In genomic region chr3:55482496-55483195, GRCh38 we compare ENCODE assay signal across 11 cellular contexts. TPM values are rescaled to one million over a fixed set of nuclear protein-coding genes. Genes with fewer than 3 reads are reported as not detected.
A peak's percentile ranks its signal among the peaks of the same experiment; 100 is the strongest.
DNase-seq lines count a peak whose midpoint lies in the region; ATAC-seq and TF ChIP-seq lines count a peak whose summit lies in the region.
"Had no signal": no experiment of that assay in that cellular context is flagged by ENCODE, and none has a peak within 500 bp of the region (broad histone marks: within the 10 kb centered on the region; RNA-seq: fewer than 3 reads in every experiment).

No MANE protein-coding gene starts in this region.

- ATAC-seq in HG02852 (IDR thresholded peaks at IDR 0.05; ENCODE audit: unreplicated experiment): no peak

- no peaks in the 10 kb centered on the region for H3K36me3 ChIP-seq in skeletal muscle tissue (ENCODE audit: control insufficient read depth in 3 of 3, insufficient read depth in 3 of 3, low read length in 3 of 3)
- H3K36me3 ChIP-seq in effector memory CD4-positive, alpha-beta T cell (ENCODE audit: control insufficient read depth, insufficient read depth, low read length): no peaks in the 10 kb centered on the region
- H3K36me3 ChIP-seq: Peyer's patch had no signal

- peaks cover 17 to 33% (median 22%) of the 10 kb centered on the region in 3 donors for H3K27me3 ChIP-seq in skeletal muscle tissue (ENCODE audit: control insufficient read depth in 3 of 3, insufficient read depth in 3 of 3, low read length in 3 of 3)
- H3K27me3 ChIP-seq in effector memory CD4-positive, alpha-beta T cell (replicated peaks; ENCODE audit: control insufficient read depth, insufficient read depth, low read length, poor library complexity, severe bottlenecking): peaks cover 7% of the 10 kb centered on the region
- H3K27me3 ChIP-seq: Peyer's patch had no signal

- peak overlapping the region in 1 of 3 donors; percentile 45 for H3K9ac ChIP-seq in skeletal muscle tissue (ENCODE audit: low read depth in 1 of 3, low read length in 3 of 3)

- no peaks in the 10 kb centered on the region for H3K9me3 ChIP-seq in skeletal muscle tissue (ENCODE audit: control insufficient read depth in 3 of 3, low read length in 3 of 3)
- H3K9me3 ChIP-seq in effector memory CD4-positive, alpha-beta T cell (ENCODE audit: control insufficient read depth, low read length): no peaks in the 10 kb centered on the region
- H3K9me3 ChIP-seq: Peyer's patch had no signal

- no peak for DNase-seq in GM12864 (ENCODE audit: low read depth)
- DNase-seq in astrocyte of the hippocampus (ENCODE audit: low read depth, low spot score): peak; percentile 82
- DNase-seq in iPS-NIHi11 (ENCODE audit: low spot score): peak; percentile 58
- no peak for DNase-seq in DMS53 (lab: John Stamatoyannopoulos, UW)
- no peak for DNase-seq in NCI-H2029 treated with DMSO at 0.1 percent for 48 hours (lab: John Stamatoyannopoulos, UW)
- DNase-seq in effector memory CD4-positive, alpha-beta T cell: no peak
- DNase-seq: activated CD4-positive, alpha-beta T cell treated with anti-CD3 and anti-CD28 coated beads, Interleukin-2, amount 50 U/mL, for 1 hour; NCI-H1092; Peyer's patch had no signal

- H3K27ac ChIP-seq in skeletal muscle tissue (ENCODE audit: low read depth, low read length): no peak overlapping the region
- no peak overlapping the region for H3K27ac ChIP-seq in effector memory CD4-positive, alpha-beta T cell (ENCODE audit: insufficient read depth, low read length, poor library complexity, severe bottlenecking)

- H3K4me1 ChIP-seq in skeletal muscle tissue (ENCODE audit: control insufficient read depth in 3 of 3, insufficient read depth in 3 of 3, low read length in 3 of 3): peaks cover 11 to 26% (median 12%) of the 10 kb centered on the region in 3 donors
- H3K4me1 ChIP-seq in effector memory CD4-positive, alpha-beta T cell (ENCODE audit: control insufficient read depth, insufficient read depth, low read length, poor library complexity, severe bottlenecking): no peaks in the 10 kb centered on the region

- H3K4me3 ChIP-seq in GM12864 (ENCODE audit: low read depth, low read length): peak overlapping the region; percentile 40
- H3K4me3 ChIP-seq in skeletal muscle tissue (ENCODE audit: low read length in 3 of 3): peak overlapping the region; percentile 14 to 63 (median 23)
- no peak overlapping the region for H3K4me3 ChIP-seq in effector memory CD4-positive, alpha-beta T cell (ENCODE audit: insufficient read depth, low read depth, low read length, poor library complexity, severe bottlenecking)

- no peak for TF ChIP-seq CTCF in GM12864 (IDR thresholded peaks at IDR 0.05; ENCODE audit: low read depth, low read length, missing control alignments)

RNA-seq across cellular contexts. Expression of gene WNT5A, which starts 4.5 kb away (rescaled TPM):
- total RNA-seq in skeletal muscle tissue: 8.9 TPM

Comparison
In these comparisons a context has a peak if more than half of its experiments do, and no peak if none do; other contexts are left out.
1. DNase-seq: peak in astrocyte of the hippocampus (single experiment) and iPS-NIHi11 (single experiment); none in GM12864 (single experiment), DMS53 (single experiment), NCI-H2029 treated with DMSO at 0.1 percent for 48 hours (single experiment) and effector memory CD4-positive, alpha-beta T cell (0 of 3).